2 cellular contexts compared by ENCODE assay signal in the genomic region with DNA sequence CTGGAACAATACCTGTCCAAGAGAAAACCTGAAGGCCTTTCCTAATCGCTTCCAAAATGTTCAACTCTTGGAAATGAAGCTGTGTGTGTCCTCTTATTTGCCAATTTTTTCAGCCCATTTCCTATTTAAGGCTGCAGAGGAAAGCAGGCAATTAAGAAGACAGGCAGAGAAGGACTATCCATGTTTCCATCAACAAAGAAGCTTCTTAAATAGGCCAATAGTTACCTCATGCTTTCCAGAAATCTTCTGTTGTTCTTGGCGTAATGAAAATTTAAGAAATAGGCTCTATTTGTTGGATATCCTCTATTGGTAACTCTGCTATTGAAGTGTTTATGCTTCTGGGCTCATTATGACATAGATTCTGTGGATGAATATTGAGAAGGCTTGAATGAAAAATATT.
TF ChIP-seq lines count a peak whose summit lies in the region.

No MANE protein-coding gene starts in this region.

TF ChIP-seq in A549, 52 proteins besides CTCF, POLR2A, EP300 and RAD21 (continued from another document):
- TF ChIP-seq MAFK (IDR thresholded peaks at IDR 0.05; ENCODE audit: partially characterized antibody) (no peak), ZNF302 (CRISPR knock-in tag; IDR thresholded peaks at IDR 0.05) (no peak), KDM1A (IDR thresholded peaks at IDR 0.05; ENCODE audit: low read depth) (no peak), HOXB5 (CRISPR knock-in tag; IDR thresholded peaks at IDR 0.05) (no peak), SMC3 (IDR thresholded peaks at IDR 0.05) (no peak), RNF2 (IDR thresholded peaks at IDR 0.05; ENCODE audit: borderline replicate concordance, low read depth) (no peak), HEYL (CRISPR knock-in tag; IDR thresholded peaks at IDR 0.05) (no peak), CEBPB (IDR thresholded peaks at IDR 0.05) (no peak)
- TF ChIP-seq, protein P1, sequence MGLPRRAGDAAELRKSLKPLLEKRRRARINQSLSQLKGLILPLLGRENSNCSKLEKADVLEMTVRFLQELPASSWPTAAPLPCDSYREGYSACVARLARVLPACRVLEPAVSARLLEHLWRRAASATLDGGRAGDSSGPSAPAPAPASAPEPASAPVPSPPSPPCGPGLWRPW (IDR thresholded peaks at IDR 0.05), result no peak

TF ChIP-seq in neural cell, 6 proteins besides CTCF, POLR2A, EP300 and RAD21 (continued from another document):
- TF ChIP-seq REST (IDR thresholded peaks at IDR 0.05; ENCODE audit: borderline replicate concordance), result no peak
- no peak for TF ChIP-seq MXI1 (conservative IDR thresholded peaks at IDR 0.05; ENCODE audit: poor library complexity, severe bottlenecking)
- no peak for TF ChIP-seq POLR2AphosphoS5 (IDR thresholded peaks at IDR 0.05)
- TF ChIP-seq SMC3 (conservative IDR thresholded peaks at IDR 0.05; ENCODE audit: poor library complexity), result no peak
- no peak for TF ChIP-seq TAF1 (IDR thresholded peaks at IDR 0.05; ENCODE audit: low read depth)
TF ChIP-seq in neural cell: peak in this region for 0.
